8 cellular contexts compared by ENCODE assay signal in the genomic region with DNA sequence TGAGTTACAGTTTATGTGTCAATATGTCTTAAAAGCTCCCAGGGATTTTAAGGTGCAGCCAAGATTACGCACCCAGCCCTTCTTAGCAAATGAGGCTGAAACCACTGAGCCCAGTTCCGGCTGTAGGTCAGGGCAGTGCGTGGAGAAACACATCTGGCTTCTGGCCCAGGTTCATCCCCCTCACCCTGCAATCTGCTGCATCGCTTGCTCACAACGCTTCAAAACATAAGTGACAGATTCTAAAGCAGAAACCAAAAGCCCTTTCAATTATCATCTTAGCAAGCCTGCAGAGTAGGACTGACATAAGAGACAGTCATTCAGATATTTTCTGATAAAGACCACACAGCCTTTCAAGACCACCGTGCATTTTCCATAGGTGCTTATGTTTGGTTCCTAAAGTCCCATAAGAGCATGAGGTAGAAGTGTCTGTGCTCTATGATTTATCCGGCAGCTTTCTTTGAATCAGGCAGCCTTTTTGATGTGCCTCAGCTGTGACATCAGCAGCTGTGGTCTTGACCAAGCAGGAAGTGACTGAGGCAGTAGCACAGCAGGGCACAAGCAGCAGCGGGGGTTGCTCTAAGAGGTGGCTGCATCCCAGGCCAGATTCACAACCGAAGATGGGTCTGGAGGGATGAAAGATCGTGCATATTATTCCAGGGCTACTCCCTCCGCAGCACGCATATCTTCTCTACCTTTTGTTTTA.
DNase-seq lines count a peak whose midpoint lies in the region; ATAC-seq and TF ChIP-seq lines count a peak whose summit lies in the region.

No MANE protein-coding gene starts in this region.

- CTCF ChIA-PET in GM10248 (lab: Yijun Ruan, JAX), result interaction anchor here (0.9 to 4.4 kb wide), 5 partner anchors 12 to 45 kb away, joined by 3 to 31 read pairs (median 4); no protein-coding TSS in a partner anchor

- no peak for TF ChIP-seq CTCF in GM10248 (IDR thresholded peaks at IDR 0.05; ENCODE audit: control extremely low read depth, extremely low read depth, low read depth, missing control alignments)

- peak; percentile 55 for ATAC-seq in GM21381 (IDR thresholded peaks at IDR 0.05; ENCODE audit: unreplicated experiment)

- POLR2A ChIA-PET in GM10248 (lab: Yijun Ruan, JAX), result no interaction called here

- peak; percentile 48 for DNase-seq in GM10248 (ENCODE audit: extremely low spot score)
- DNase-seq in HT-29 (ENCODE audit: low spot score), result peak; percentile 66
- peak; percentile 73 for DNase-seq in activated CD4-positive, CD25-positive, alpha-beta regulatory T cell treated with anti-CD3 and anti-CD28 coated beads, Interleukin-2, amount 50 U/mL, for 72 hours
- peak; percentile 51 for DNase-seq in effector CD4-positive, alpha-beta T cell
- peak; percentile 62 to 70 for DNase-seq in stimulated activated CD4-positive, alpha-beta T cell treated with anti-CD3 and anti-CD28 coated beads, Interleukin-12 subunit alpha, Interleukin-12 subunit beta, amount 100 ng/mL, for 24 hours (ENCODE audit: low read depth in 2 of 2)
- DNase-seq in NCI-H774 (lab: John Stamatoyannopoulos, UW), result no peak
- DNase-seq in NCI-H1048 (lab: John Stamatoyannopoulos, UW), result no peak

Comparison
In these comparisons a context has a peak if more than half of its experiments do, and no peak if none do; other contexts are left out.
1. DNase-seq: peak in GM10248 (single experiment), HT-29 (single experiment), activated CD4-positive, CD25-positive, alpha-beta regulatory T cell treated with anti-CD3 and anti-CD28 coated beads, Interleukin-2, amount 50 U/mL, for 72 hours (single experiment), effector CD4-positive, alpha-beta T cell (single experiment) and stimulated activated CD4-positive, alpha-beta T cell treated with anti-CD3 and anti-CD28 coated beads, Interleukin-12 subunit alpha, Interleukin-12 subunit beta, amount 100 ng/mL, for 24 hours (2 of 2); none in NCI-H774 (single experiment) and NCI-H1048 (single experiment).